Comparison of ENCODE assay signal across 29 cellular contexts in the genomic region with DNA sequence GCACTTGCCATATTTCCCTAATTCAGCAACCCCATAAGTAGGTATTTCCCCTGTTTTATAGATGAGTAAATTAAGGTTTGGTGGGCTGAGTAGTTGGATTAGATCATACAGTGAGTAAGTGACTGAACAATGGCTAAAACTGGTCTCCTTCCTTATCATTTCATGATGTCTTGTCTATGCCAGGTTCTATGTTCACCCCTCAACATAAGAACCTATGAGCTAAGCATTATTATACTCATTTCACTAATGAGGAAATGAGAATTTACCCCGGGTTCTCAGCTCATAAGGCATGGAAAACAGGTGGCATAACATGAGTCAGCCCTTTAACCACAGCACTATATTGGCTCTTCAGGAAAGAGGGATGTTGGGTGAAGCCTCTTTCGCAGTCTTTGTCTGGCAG.
A peak's percentile ranks its signal among the peaks of the same experiment; 100 is the strongest.
DNase-seq lines count a peak whose midpoint lies in the region; ATAC-seq and TF ChIP-seq lines count a peak whose summit lies in the region.
"Had no signal": no experiment of that assay in that cellular context is flagged by ENCODE, and none has a peak within 500 bp of the region (broad histone marks: within the 10 kb centered on the region; RNA-seq: fewer than 3 reads in every experiment).

No MANE protein-coding gene starts in this region.

- H3K27ac Mint-ChIP-seq in activated CD4-positive, alpha-beta T cell treated with anti-CD3 and anti-CD28 coated beads for 36 hours, result no peak overlapping the region
- H3K27ac Mint-ChIP-seq in Calu3 (ENCODE audit: unreplicated experiment) (no peak overlapping the region), T-helper 17 cell (no peak overlapping the region)
- H3K27ac Mint-ChIP-seq: activated T-cell treated with anti-CD3 and anti-CD28 coated beads, Interleukin-2, amount 50 U/mL, for 24 hours; CD8-positive, alpha-beta T cell; T-cell had no signal

- H2BK15ac ChIP-seq in IMR-90 (ENCODE audit: low read depth, low read length), result no peak overlapping the region

- dilution Hi-C loops in IMR-90 (cut with HindIII; ENCODE audit: low sequenced_read_pairs, unreplicated experiment), result no loop called here

- POLR2A ChIA-PET in activated CD4-positive, alpha-beta T cell treated with anti-CD3 and anti-CD28 coated beads for 36 hours (lab: Charles Lee), result interaction anchor here (0.7 kb wide), 1 partner anchor 411 kb away, joined by 3 read pairs; no protein-coding TSS in a partner anchor
- POLR2A ChIA-PET in IMR-90 (lab: Charles Lee; ENCODE audit: unreplicated experiment), result no interaction called here

- no peak overlapping the region for H2AFZ ChIP-seq in IMR-90 (replicated peaks; ENCODE audit: low read length, poor library complexity)

- H3K36me3 ChIP-seq in IMR-90 (ENCODE audit: control insufficient read depth, insufficient read depth, low read length), result no peaks in the 10 kb centered on the region
- H3K36me3 ChIP-seq in esophagus muscularis mucosa, result no peaks in the 10 kb centered on the region
- no peaks in the 10 kb centered on the region for H3K36me3 ChIP-seq in vagina
- H3K36me3 ChIP-seq: colonic mucosa, left lung, SJCRH30, thoracic aorta had no signal

- no peaks in the 10 kb centered on the region for H3K9me1 ChIP-seq in IMR-90 (ENCODE audit: insufficient read depth, low read length)

- H3K9me3 Mint-ChIP-seq in activated CD4-positive, alpha-beta T cell treated with anti-CD3 and anti-CD28 coated beads for 36 hours (ENCODE audit: low read depth), result peaks cover 3% of the 10 kb centered on the region
- H3K9me3 Mint-ChIP-seq in Calu3 (ENCODE audit: low read depth, unreplicated experiment), result peaks cover 6% of the 10 kb centered on the region
- H3K9me3 Mint-ChIP-seq: CD8-positive, alpha-beta T cell had no signal

- H3K23ac ChIP-seq in IMR-90 (ENCODE audit: low read depth, low read length), result no peak overlapping the region

- TF ChIP-seq POLR2A in IMR-90 (IDR thresholded peaks at IDR 0.05; ENCODE audit: low read depth, low read length) (no peak), esophagus muscularis mucosa (IDR thresholded peaks at IDR 0.05; ENCODE audit: low read depth) (no peak), vagina (IDR thresholded peaks at IDR 0.05) (no peak)

- peaks cover 2% of the 10 kb centered on the region for H3K27me3 Mint-ChIP-seq in activated CD4-positive, alpha-beta T cell treated with anti-CD3 and anti-CD28 coated beads for 36 hours
- H3K27me3 Mint-ChIP-seq in Calu3 (ENCODE audit: unreplicated experiment), result no peaks in the 10 kb centered on the region
- no peaks in the 10 kb centered on the region for H3K27me3 Mint-ChIP-seq in T-helper 17 cell

- peak; percentile 39 for ATAC-seq in activated CD4-positive, alpha-beta T cell treated with anti-CD3 and anti-CD28 coated beads for 36 hours
- ATAC-seq in IMR-90 (ENCODE audit: low read depth) (no peak), T-helper 17 cell (no peak)
- ATAC-seq: CD8-positive, alpha-beta T cell; left lung; naive thymus-derived CD8-positive, alpha-beta T cell; T-cell had no signal

- H3K56ac ChIP-seq in IMR-90 (ENCODE audit: extremely low read depth, insufficient read depth, low read length), result no peak overlapping the region

- no peak overlapping the region for H4K91ac ChIP-seq in IMR-90 (ENCODE audit: insufficient read depth, low read depth, low read length)

- H3K4me2 ChIP-seq in IMR-90 (ENCODE audit: low read depth, low read length), result no peak overlapping the region

- CTCF ChIA-PET in activated CD4-positive, alpha-beta T cell treated with anti-CD3 and anti-CD28 coated beads for 36 hours (lab: Charles Lee), result no interaction called here
- CTCF ChIA-PET in IMR-90 (lab: Yijun Ruan, JAX), result no interaction called here
- CTCF ChIA-PET in Calu3 (lab: Charles Lee), result no interaction called here

- H3K27me3 ChIP-seq in IMR-90 (ENCODE audit: control insufficient read depth, insufficient read depth, low read length) (no peaks in the 10 kb centered on the region), esophagus muscularis mucosa (no peaks in the 10 kb centered on the region), vagina (no peaks in the 10 kb centered on the region)
- H3K27me3 ChIP-seq: colonic mucosa, left lung, SJCRH30 had no signal

- no peaks in the 10 kb centered on the region for H3K79me1 ChIP-seq in IMR-90 (ENCODE audit: low read depth in 1 of 2, low read length in 2 of 2)

- no peak overlapping the region for H2BK120ac ChIP-seq in IMR-90 (ENCODE audit: low read depth, low read length)

- DNase-seq in activated CD4-positive, alpha-beta T cell treated with anti-CD3 and anti-CD28 coated beads for 36 hours, result no peak
- DNase-seq in activated CD4-positive, alpha-beta T cell treated with anti-CD3 and anti-CD28 coated beads, Interleukin-2, amount 50 U/mL, for 4 hours, result no peak
- DNase-seq in IMR-90 (no peak), esophagus muscularis mucosa (ENCODE audit: extremely low spot score) (peak; percentile 47), vagina (ENCODE audit: extremely low spot score in 2 of 2) (no peak), Calu3 (no peak), NCI-H146 (lab: John Stamatoyannopoulos, UW) (no peak), T-helper 17 cell (no peak)
- DNase-seq: activated CD8-positive, alpha-beta memory T cell treated with anti-CD3 and anti-CD28 coated beads for 24 hours; activated naive CD4-positive, alpha-beta T cell; activated T-cell treated with anti-CD3 and anti-CD28 coated beads, Interleukin-2, amount 50 U/mL, for 24 hours; CD8-positive, alpha-beta T cell; colonic mucosa; DMS153; effector memory CD4-positive, alpha-beta T cell; GDM1; HCEC 1CT; hypothalamus; left lung; naive thymus-derived CD8-positive, alpha-beta T cell; NCI-H187; NCI-H526 treated with DMSO at 0.1 percent for 48 hours; occipital lobe; SJCRH30; small intestine; stimulated activated CD4-positive, alpha-beta T cell treated with anti-CD3 and anti-CD28 coated beads, Interleukin-2, amount 100 ng/mL, for 24 hours; T-cell had no signal

- H3K36me3 Mint-ChIP-seq in activated CD4-positive, alpha-beta T cell treated with anti-CD3 and anti-CD28 coated beads for 36 hours (ENCODE audit: low read depth), result no peaks in the 10 kb centered on the region
- H3K36me3 Mint-ChIP-seq in Calu3 (ENCODE audit: insufficient read depth, unreplicated experiment) (no peaks in the 10 kb centered on the region), T-helper 17 cell (ENCODE audit: low read depth) (no peaks in the 10 kb centered on the region)
- H3K36me3 Mint-ChIP-seq: CD8-positive, alpha-beta T cell; T-cell had no signal

- no peak overlapping the region for H2BK5ac ChIP-seq in IMR-90 (ENCODE audit: low read depth, low read length, poor library complexity, severe bottlenecking)

- H3K9me3 ChIP-seq in IMR-90 (ENCODE audit: control insufficient read depth, insufficient read depth, low read length) (no peaks in the 10 kb centered on the region), esophagus muscularis mucosa (no peaks in the 10 kb centered on the region), vagina (no peaks in the 10 kb centered on the region), T-helper 17 cell (ENCODE audit: control insufficient read depth, low read length, poor library complexity, severe bottlenecking) (no peaks in the 10 kb centered on the region)
- H3K9me3 ChIP-seq: colonic mucosa, left lung, SJCRH30, thoracic aorta had no signal

- H3K4me1 ChIP-seq in IMR-90 (ENCODE audit: control insufficient read depth, insufficient read depth, low read length), result peaks cover 8% of the 10 kb centered on the region; the same call in 1 of the 2 replicates
- peaks cover 0 to 10% (median 0%) of the 10 kb centered on the region in 4 donors for H3K4me1 ChIP-seq in esophagus muscularis mucosa
- peaks cover 6% of the 10 kb centered on the region for H3K4me1 ChIP-seq in vagina
- H3K4me1 ChIP-seq: colonic mucosa, left lung, SJCRH30 had no signal

- H2AK5ac ChIP-seq in IMR-90 (ENCODE audit: low read depth, low read length), result no peak overlapping the region

- H3K4ac ChIP-seq in IMR-90 (ENCODE audit: low read depth, low read length), result no peak overlapping the region; the same call in 1 of the 2 replicates

- no peak overlapping the region for H3K4me3 ChIP-seq in IMR-90 (ENCODE audit: insufficient read depth, low read depth, low read length)
- no peak overlapping the region for H3K4me3 ChIP-seq in esophagus muscularis mucosa
- no peak overlapping the region for H3K4me3 ChIP-seq in vagina
- H3K4me3 ChIP-seq: colonic mucosa, left lung, SJCRH30, thoracic aorta had no signal

- no peak overlapping the region for H3K4me3 Mint-ChIP-seq in activated CD4-positive, alpha-beta T cell treated with anti-CD3 and anti-CD28 coated beads for 36 hours
- H3K4me3 Mint-ChIP-seq in Calu3 (ENCODE audit: low read depth, unreplicated experiment) (no peak overlapping the region), T-helper 17 cell (no peak overlapping the region)
- H3K4me3 Mint-ChIP-seq: activated T-cell treated with anti-CD3 and anti-CD28 coated beads, Interleukin-2, amount 50 U/mL, for 24 hours; CD8-positive, alpha-beta T cell; naive thymus-derived CD8-positive, alpha-beta T cell; T-cell had no signal

- no peak overlapping the region; the same call in 1 of the 2 replicates for H4K5ac ChIP-seq in IMR-90 (ENCODE audit: low read depth, low read length)

- intact Hi-C loops in activated CD4-positive, alpha-beta T cell treated with anti-CD3 and anti-CD28 coated beads for 36 hours (cut with DNase I, micrococcal nuclease), result no loop called here
- intact Hi-C loops in IMR-90 (cut with micrococcal nuclease), result no loop called here
- intact Hi-C loops in esophagus muscularis mucosa (cut with DNase I), result no loop called here
- intact Hi-C loops in vagina (cut with DNase I), result no loop called here
- intact Hi-C loops in Calu3 (cut with micrococcal nuclease; ENCODE audit: unreplicated experiment), result no loop called here

- no CpG with 5 or more reads among the region's 2 CpGs for WGBS in IMR-90 (ENCODE audit: extremely low coverage in 2 of 2, insufficient read length in 1 of 2), 2 experiments
- WGBS in esophagus muscularis mucosa, result 92% methylated on average over 2 of the region's 2 CpGs

- H2AK9ac ChIP-seq in IMR-90 (replicated peaks; ENCODE audit: low read depth, low read length, poor library complexity), result no peak overlapping the region

- H3K4me1 Mint-ChIP-seq in activated CD4-positive, alpha-beta T cell treated with anti-CD3 and anti-CD28 coated beads for 36 hours, result no peaks in the 10 kb centered on the region
- no peaks in the 10 kb centered on the region for H3K4me1 Mint-ChIP-seq in Calu3 (ENCODE audit: low read depth, unreplicated experiment)
- no peaks in the 10 kb centered on the region for H3K4me1 Mint-ChIP-seq in T-helper 17 cell
- H3K4me1 Mint-ChIP-seq: T-cell had no signal

- H3K27ac ChIP-seq in IMR-90 (ENCODE audit: insufficient read depth, low read length), result no peak overlapping the region; the same call in 1 of the 2 replicates
- H3K27ac ChIP-seq in esophagus muscularis mucosa (replicated peaks in 1 of 4), result no peak overlapping the region
- H3K27ac ChIP-seq in vagina, result peak overlapping the region; percentile 62
- H3K27ac ChIP-seq: 22Rv1, colonic mucosa, left lung, SJCRH30, thoracic aorta had no signal

- no TSS peak for BruUV-seq in IMR-90 (replicated peaks; lab: Mats Ljungman, UMichigan)
- BruUV-seq in Calu3 (replicated peaks; lab: Mats Ljungman, UMichigan), result no TSS peak

- no peak overlapping the region for H4K8ac ChIP-seq in IMR-90 (ENCODE audit: low read depth in 2 of 2, low read length in 2 of 2)

- H3K18ac ChIP-seq in IMR-90 (ENCODE audit: low read depth, low read length), result peak overlapping the region; percentile 93; the same call in 1 of the 2 replicates

- in situ Hi-C loops in IMR-90 (cut with MboI; ENCODE audit: low sequenced_read_pairs), result no loop called here

- no peak for TF ChIP-seq EP300 in esophagus muscularis mucosa (IDR thresholded peaks at IDR 0.05)

- TF ChIP-seq RAD21 in IMR-90 (IDR thresholded peaks at IDR 0.05; ENCODE audit: low read length), result no peak

- TF ChIP-seq CTCF in IMR-90 (conservative IDR thresholded peaks at IDR 0.05; ENCODE audit: low read depth, low read length) (no peak), esophagus muscularis mucosa (IDR thresholded peaks at IDR 0.05) (no peak), vagina (IDR thresholded peaks at IDR 0.05) (no peak), Calu3 (IDR thresholded peaks at IDR 0.05; ENCODE audit: unreplicated experiment) (no peak)

- H3K9ac ChIP-seq in IMR-90 (ENCODE audit: low read depth, low read length), result no peak overlapping the region

- no peaks in the 10 kb centered on the region for H4K20me1 ChIP-seq in IMR-90 (ENCODE audit: insufficient read depth, low read length)

- no peak overlapping the region for H3K14ac ChIP-seq in IMR-90 (replicated peaks; ENCODE audit: low read depth, low read length)

- H2BK20ac ChIP-seq in IMR-90 (ENCODE audit: low read depth, low read length), result no peak overlapping the region
